In genomic region chr15:53307952-53308624, GRCh38 we compare ENCODE assay signal across 1 cellular context.
TF ChIP-seq lines count a peak whose summit lies in the region.

No MANE protein-coding gene starts in this region.

TF ChIP-seq in HepG2, 621 proteins besides CTCF, POLR2A, EP300 and RAD21 (continued from another document):
- TF ChIP-seq NCOA2 (CRISPR knock-in tag; IDR thresholded peaks at IDR 0.05) (no peak), RFX5 (IDR thresholded peaks at IDR 0.05; ENCODE audit: low read depth, low read length) (no peak), MAFK (conservative IDR thresholded peaks at IDR 0.05 in 1 of 2, IDR thresholded peaks at IDR 0.05 in 1 of 2; ENCODE audit: low read length in 2 of 2) (0 out of 4 replicates have a peak, but pooled peaks of 1 of the 2 experiments have one; percentile 13), DPF2 (CRISPR knock-in tag; IDR thresholded peaks at IDR 0.05; ENCODE audit: borderline replicate concordance, low read depth) (no peak), SRF (IDR thresholded peaks at IDR 0.05; ENCODE audit: low read depth, low read length) (no peak), ZSCAN29 (CRISPR knock-in tag; conservative IDR thresholded peaks at IDR 0.05) (no peak)
- TF ChIP-seq, protein P1, sequence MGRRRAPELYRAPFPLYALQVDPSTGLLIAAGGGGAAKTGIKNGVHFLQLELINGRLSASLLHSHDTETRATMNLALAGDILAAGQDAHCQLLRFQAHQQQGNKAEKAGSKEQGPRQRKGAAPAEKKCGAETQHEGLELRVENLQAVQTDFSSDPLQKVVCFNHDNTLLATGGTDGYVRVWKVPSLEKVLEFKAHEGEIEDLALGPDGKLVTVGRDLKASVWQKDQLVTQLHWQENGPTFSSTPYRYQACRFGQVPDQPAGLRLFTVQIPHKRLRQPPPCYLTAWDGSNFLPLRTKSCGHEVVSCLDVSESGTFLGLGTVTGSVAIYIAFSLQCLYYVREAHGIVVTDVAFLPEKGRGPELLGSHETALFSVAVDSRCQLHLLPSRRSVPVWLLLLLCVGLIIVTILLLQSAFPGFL (CRISPR knock-in tag; IDR thresholded peaks at IDR 0.05): no peak
